In the genomic region with DNA sequence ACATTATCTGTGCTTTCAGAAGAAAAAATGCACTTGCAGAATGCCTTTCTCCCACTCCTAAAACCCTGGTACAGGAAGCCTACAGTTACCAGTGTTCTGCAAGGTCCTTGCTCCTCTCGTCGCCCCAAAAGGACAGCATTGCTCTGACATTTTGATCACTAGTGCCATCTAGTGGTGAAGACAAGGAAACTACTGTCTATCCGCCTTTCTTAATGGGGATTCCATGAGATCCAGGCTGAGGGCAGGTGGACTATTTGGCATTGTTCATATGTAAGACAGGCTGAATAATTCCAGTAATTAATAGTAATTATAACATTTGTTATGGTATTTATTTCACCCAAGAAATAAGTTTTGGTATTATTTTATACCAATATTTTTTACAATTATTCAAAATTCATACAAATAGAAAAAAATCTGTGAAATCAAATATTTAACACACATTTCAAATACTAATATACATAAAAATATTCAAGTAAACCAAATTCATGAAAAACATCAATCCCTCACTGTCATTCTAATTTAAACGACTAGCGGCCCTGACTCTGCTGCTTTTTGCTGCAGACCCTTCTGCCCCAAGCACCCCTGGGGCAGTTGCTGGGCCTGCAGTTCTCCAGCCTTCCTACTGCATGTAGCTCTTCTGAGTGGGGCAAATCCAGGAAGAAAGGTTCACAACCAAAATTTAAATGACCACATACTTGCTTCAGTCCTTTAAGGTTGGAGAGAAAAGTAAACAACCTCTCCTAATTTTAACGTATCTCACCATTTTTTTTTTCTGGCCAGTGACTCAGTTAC, we compare ENCODE assay signal across 8 cellular contexts. TPM values are rescaled to one million over a fixed set of nuclear protein-coding genes. Genes with fewer than 3 reads are reported as not detected.
DNase-seq lines count a peak whose midpoint lies in the region; ATAC-seq, FAIRE-seq and TF ChIP-seq lines count a peak whose summit lies in the region.

No MANE protein-coding gene starts in this region.

- H3K27me3 Mint-ChIP-seq in HFFc6 (ENCODE audit: insufficient read depth) = peaks cover 1% of the 10 kb centered on the region; the same call in 1 of the 2 replicates

- no TSS peak for BruUV-seq in Panc1 (replicated peaks; lab: Mats Ljungman, UMichigan)

- H3K36me3 ChIP-seq in Panc1 (ENCODE audit: control insufficient read depth, insufficient read depth, low read length) = peaks cover 4% of the 10 kb centered on the region
- peaks cover 0 to 45% (median 14%) of the 10 kb centered on the region in 9 donors for H3K36me3 ChIP-seq in heart left ventricle

- H3K4me3 ChIP-seq in A549 (no peak overlapping the region), Panc1 (ENCODE audit: low read depth in 2 of 2, low read length in 2 of 2) (no peak overlapping the region), heart left ventricle (no peak overlapping the region), retinal pigment epithelial cell (ENCODE audit: low read length) (no peak overlapping the region)

- TF ChIP-seq EP300 in A549 (IDR thresholded peaks at IDR 0.05) = no peak

- TF ChIP-seq CTCF in A549 (IDR thresholded peaks at IDR 0.05) (peak; percentile 63), GM12874 (IDR thresholded peaks at IDR 0.05; ENCODE audit: insufficient read depth, low read depth, low read length) (peak; percentile 62), HFFc6 (IDR thresholded peaks at IDR 0.05) (peak; percentile 92), Panc1 (IDR thresholded peaks at IDR 0.05) (peak; percentile 82), heart left ventricle (IDR thresholded peaks at IDR 0.05) (peak; percentile 70 to 88 (median 81)), retinal pigment epithelial cell (conservative IDR thresholded peaks at IDR 0.05; ENCODE audit: low read depth, low read length) (peak; percentile 81)

- peak; percentile 42 to 48; a peak in 4 of 5 replicates for TF ChIP-seq RAD21 in A549 (conservative IDR thresholded peaks at IDR 0.05 in 1 of 2, IDR thresholded peaks at IDR 0.05 in 1 of 2)

- in situ Hi-C loops in Panc1 (cut with HindIII; ENCODE audit: low pct_unique_long_range_greater_than_20kb, low sequenced_read_pairs) = no loop called here

- 25% methylated on average over 6 of the region's 6 CpGs for WGBS in A549 (ENCODE audit: missing lambda C conversion rate)
- WGBS in heart left ventricle, 4 donors = 39 to 46% (median 42%) methylated on average over 6 of the region's 6 CpGs

- no peaks in the 10 kb centered on the region for H3K9me3 Mint-ChIP-seq in HFFc6
- H3K9me3 Mint-ChIP-seq in activated naive CD4-positive, alpha-beta T cell treated with anti-CD3 and anti-CD28 coated beads, Interleukin-2, amount 50 U/mL, for 72 hours = no peaks in the 10 kb centered on the region

- H3K4me1 ChIP-seq in A549 (no peaks in the 10 kb centered on the region), Panc1 (ENCODE audit: control insufficient read depth, insufficient read depth, low read length) (no peaks in the 10 kb centered on the region), heart left ventricle (peaks cover 0 to 22% (median 6%) of the 10 kb centered on the region in 12 donors)

- CTCF ChIA-PET in A549 (lab: Yijun Ruan, JAX) (interaction anchor here (0.6 to 1.3 kb wide), 9 partner anchors 9 to 741 kb away, joined by 3 to 4 read pairs (median 3); no protein-coding TSS in a partner anchor), Panc1 (lab: Charles Lee) (no interaction called here)

- DNase-seq in A549 (ENCODE audit: low read depth in 1 of 2, low spot score in 1 of 2) = peak; percentile 59 to 61
- DNase-seq in HFFc6 = peak; percentile 78
- DNase-seq in LoVo (ENCODE audit: low spot score) = peak; percentile 77
- no peak for DNase-seq in Panc1 (ENCODE audit: low read depth, low spot score)
- DNase-seq in activated naive CD4-positive, alpha-beta T cell treated with anti-CD3 and anti-CD28 coated beads, Interleukin-2, amount 50 U/mL, for 72 hours (ENCODE audit: low spot score in 2 of 2) = peak in 1 of 2 donors; percentile 6
- DNase-seq in heart left ventricle = peak in 2 of 5 donors; percentile 21 to 29
- DNase-seq in retinal pigment epithelial cell (ENCODE audit: low read depth) = no peak

- H3K27ac ChIP-seq in A549 (no peak overlapping the region), Panc1 (ENCODE audit: low read length) (no peak overlapping the region), heart left ventricle (no peak overlapping the region)

- H3K27ac Mint-ChIP-seq in HFFc6 = peak overlapping the region; percentile 69
- H3K27ac Mint-ChIP-seq in activated naive CD4-positive, alpha-beta T cell treated with anti-CD3 and anti-CD28 coated beads, Interleukin-2, amount 50 U/mL, for 72 hours = no peak overlapping the region

- POLR2A ChIA-PET in A549 (lab: Yijun Ruan, JAX) (no interaction called here), Panc1 (lab: Charles Lee) (no interaction called here)

- H3K4me3 Mint-ChIP-seq in HFFc6 = peak overlapping the region; percentile 32; the same call in 1 of the 2 replicates

- TF ChIP-seq POLR2A in A549 (IDR thresholded peaks at IDR 0.05; ENCODE audit: low read length) = no peak
- TF ChIP-seq POLR2A in heart left ventricle (IDR thresholded peaks at IDR 0.05) = no peak

- no peaks in the 10 kb centered on the region for H3K27me3 ChIP-seq in Panc1 (ENCODE audit: control insufficient read depth, insufficient read depth, low read length)
- H3K27me3 ChIP-seq in heart left ventricle = no peaks in the 10 kb centered on the region

- no peak overlapping the region for H3K4me2 ChIP-seq in A549

- intact Hi-C loops in Panc1 (cut with micrococcal nuclease; ENCODE audit: unreplicated experiment) = no loop called here
- intact Hi-C loops in heart left ventricle (cut with DNase I) = loop anchor here in 8 of 10 donors (1.0 to 10.0 kb wide), 8 partner anchors 37 to 715 kb away; no protein-coding TSS in a partner anchor

- H3K4me1 Mint-ChIP-seq in HFFc6 (ENCODE audit: low read depth) = peaks cover 64% of the 10 kb centered on the region

- no peak for FAIRE-seq in A549 (lab: Jason Lieb, UNC)

- peak; percentile 90 to 93 for ATAC-seq in A549
- ATAC-seq in Panc1 = peak; percentile 91
- peak; percentile 71 to 81 for ATAC-seq in activated naive CD4-positive, alpha-beta T cell treated with anti-CD3 and anti-CD28 coated beads, Interleukin-2, amount 50 U/mL, for 72 hours
- ATAC-seq in heart left ventricle = peak in 3 of 4 donors; percentile 77 to 83 (median 80)

- H3K36me3 Mint-ChIP-seq in HFFc6 (ENCODE audit: low read depth) = peaks cover 28% of the 10 kb centered on the region
- H3K36me3 Mint-ChIP-seq in activated naive CD4-positive, alpha-beta T cell treated with anti-CD3 and anti-CD28 coated beads, Interleukin-2, amount 50 U/mL, for 72 hours = peaks cover 14 to 30% of the 10 kb centered on the region in 2 donors

- no peaks in the 10 kb centered on the region for H3K9me3 ChIP-seq in A549
- no peaks in the 10 kb centered on the region for H3K9me3 ChIP-seq in Panc1 (ENCODE audit: control insufficient read depth, insufficient read depth, low read depth, low read length)
- no peaks in the 10 kb centered on the region for H3K9me3 ChIP-seq in heart left ventricle

TF ChIP-seq in A549, 52 proteins besides CTCF, POLR2A, EP300 and RAD21 (continues in another document):
- TF ChIP-seq MAZ (IDR thresholded peaks at IDR 0.05; ENCODE audit: borderline replicate concordance, low read depth, low read length) = no peak
- TF ChIP-seq HDAC2 (IDR thresholded peaks at IDR 0.05) = no peak
- no peak for TF ChIP-seq ESRRA (IDR thresholded peaks at IDR 0.05; ENCODE audit: borderline replicate concordance, low read length)
- no peak for TF ChIP-seq RCOR1 (IDR thresholded peaks at IDR 0.05; ENCODE audit: low read depth, low read length)
- TF ChIP-seq HMGXB4 (CRISPR knock-in tag; IDR thresholded peaks at IDR 0.05; ENCODE audit: borderline replicate concordance) = no peak
- TF ChIP-seq HOXB13 (CRISPR knock-in tag; IDR thresholded peaks at IDR 0.05; ENCODE audit: low read depth) = no peak
- no peak for TF ChIP-seq ZSCAN20 (CRISPR knock-in tag; IDR thresholded peaks at IDR 0.05)

RNA-seq across cellular contexts. Expression of gene TPGS2, which starts 19.0 kb away (rescaled TPM):
- polyA plus RNA-seq in A549 (2011; rRNA removed) (143 and 187 TPM in 2 replicates), A549 (2017; fragmentation: RNase III; extraction: RNeasy Plus Mini Kit Qiagen cat#74134 plus additional on column Dnase treatment) (71.9 to 73.3 TPM (median 73.1 TPM) in 3 replicates), heart left ventricle (10 to 100 TPM; 12.5 to 38.3 TPM)
- polyA plus RNA-seq in A549 (2012; cell fraction: cytosol; rRNA removed) = 117 and 140 TPM in 2 replicates
- polyA plus RNA-seq in A549 (2012; cell fraction: nucleus; rRNA removed) = 34.4 and 44.0 TPM in 2 replicates
- 142 and 145 TPM in 2 replicates for polyA minus RNA-seq in A549 (2011; rRNA and poly(A)+ RNA removed)
- total RNA-seq in HFFc6 (2021; fragmentation: NEBNext Ultra II Directional; extraction: Animal tissue kit (Norgen Biotek cat#: 25700)) = 100 to 1,000 TPM; 132 to 194 (median 155) TPM
- total RNA-seq in Panc1 (2021; ENCODE audit: unreplicated experiment) (98.7 TPM), heart left ventricle (10 to 100 TPM; 22.2 to 67.6 (median 36.5) TPM)
- 100 TPM for polyA plus RNA-seq in Panc1 (2012; ENCODE audit: insufficient read length)
- 10 to 100 TPM; 52.8 to 99.0 TPM for total RNA-seq in activated naive CD4-positive, alpha-beta T cell treated with anti-CD3 and anti-CD28 coated beads, Interleukin-2, amount 50 U/mL, for 72 hours

RNA-seq across cellular contexts. Expression of gene KIAA1328, which starts 19.1 kb away (rescaled TPM):
- polyA plus RNA-seq in A549 (2011; rRNA removed) (3.9 and 4.0 TPM in 2 replicates), A549 (2017; fragmentation: RNase III; extraction: RNeasy Plus Mini Kit Qiagen cat#74134 plus additional on column Dnase treatment) (1.5 to 2.1 TPM (median 1.7 TPM) in 3 replicates), heart left ventricle (1 to 10 TPM; 1.4 to 3.5 TPM)
- 1.1 and 1.2 TPM in 2 replicates for polyA plus RNA-seq in A549 (2012; cell fraction: cytosol; rRNA removed)
- 0.96 and 2.3 TPM in 2 replicates for polyA plus RNA-seq in A549 (2012; cell fraction: nucleus; rRNA removed)
- polyA minus RNA-seq in A549 (2011; rRNA and poly(A)+ RNA removed) = 6.7 and 7.4 TPM in 2 replicates
- total RNA-seq in HFFc6 (2021; fragmentation: NEBNext Ultra II Directional; extraction: Animal tissue kit (Norgen Biotek cat#: 25700)) = 1 to 10 TPM; 2.7 to 3.3 (median 3.0) TPM
- total RNA-seq in Panc1 (2021; ENCODE audit: unreplicated experiment) (6.2 TPM), heart left ventricle (1 to 10 TPM; 3.7 to 6.4 (median 4.4) TPM)
- polyA plus RNA-seq in Panc1 (2012; ENCODE audit: insufficient read length) = 2.0 TPM
- total RNA-seq in activated naive CD4-positive, alpha-beta T cell treated with anti-CD3 and anti-CD28 coated beads, Interleukin-2, amount 50 U/mL, for 72 hours = 10 to 100 TPM in 1 of 2 donors, 1 to 10 TPM in 1; 8.2 to 13.2 TPM

Comparison
In these comparisons a context has a peak if more than half of its experiments do, and no peak if none do; other contexts are left out.
1. DNase-seq: peak in A549 (2 of 2), HFFc6 (single experiment) and LoVo (single experiment); none in Panc1 (single experiment) and retinal pigment epithelial cell (single experiment).
2. Peak in every context shown above with its lines, with median percentiles within 50 percentile points of each other: ATAC-seq and CTCF ChIP-seq.